Comparison of ENCODE assay signal across 21 cellular contexts in genomic region chr12:50635857-50636256, GRCh38.
"Had no signal": no experiment of that assay in that cellular context is flagged by ENCODE, and none has a peak within 500 bp of the region (broad histone marks: within the 10 kb centered on the region; RNA-seq: fewer than 3 reads in every experiment).

No MANE protein-coding gene starts in this region.

- H3K9me3 Mint-ChIP-seq: activated B cell treated with CpG ODN at 0.5 μM for 24 hours; activated naive CD8-positive, alpha-beta T cell treated with anti-CD3 and anti-CD28 coated beads, Interleukin-2, amount 10 ng/mL, durations not matched to agents 7 days and 5 days; naive thymus-derived CD8-positive, alpha-beta T cell; neural progenitor cell; stimulated activated naive B cell treated with anti-CD40 and anti-IgM and Interleukin-4, amounts not matched to agents 10 μg/mL and 1 μg/mL and 100 μg/mL, for 72 hours; T-helper 1 cell treated with Interleukin-12 subunit alpha and Interleukin-12 subunit beta and Interleukin-4 antibody, amounts not matched to agents 30 μg/mL and 1 μg/mL, for 36 hours; type B pancreatic cell had no signal

- ATAC-seq: naive thymus-derived CD8-positive, alpha-beta T cell; stimulated activated naive B cell treated with anti-CD40 and anti-IgM and Interleukin-4, amounts not matched to agents 10 μg/mL and 1 μg/mL and 100 μg/mL, for 72 hours had no signal

- H3K27me3 ChIP-seq: neural progenitor cell, sigmoid colon, testis had no signal

- H3K4me3 Mint-ChIP-seq: activated B cell treated with CpG ODN at 0.5 μM for 24 hours; activated naive CD8-positive, alpha-beta T cell treated with anti-CD3 and anti-CD28 coated beads, Interleukin-2, amount 10 ng/mL, durations not matched to agents 7 days and 5 days; naive thymus-derived CD8-positive, alpha-beta T cell; neural progenitor cell; stimulated activated naive B cell treated with anti-CD40 and anti-IgM and Interleukin-4, amounts not matched to agents 10 μg/mL and 1 μg/mL and 100 μg/mL, for 72 hours; T-helper 1 cell treated with Interleukin-12 subunit alpha and Interleukin-12 subunit beta and Interleukin-4 antibody, amounts not matched to agents 30 μg/mL and 1 μg/mL, for 36 hours; type B pancreatic cell had no signal

- H3K9me3 ChIP-seq: lower lobe of right lung, sigmoid colon, testis had no signal

- H3K4me3 ChIP-seq: lower lobe of right lung, neural progenitor cell, sigmoid colon, smooth muscle cell, testis had no signal

- H3K27me3 Mint-ChIP-seq: activated B cell treated with CpG ODN at 0.5 μM for 24 hours; activated naive CD8-positive, alpha-beta T cell treated with anti-CD3 and anti-CD28 coated beads, Interleukin-2, amount 10 ng/mL, durations not matched to agents 7 days and 5 days; brain; naive thymus-derived CD8-positive, alpha-beta T cell; stimulated activated naive B cell treated with anti-CD40 and anti-IgM and Interleukin-4, amounts not matched to agents 10 μg/mL and 1 μg/mL and 100 μg/mL, for 72 hours; type B pancreatic cell had no signal

- DNase-seq: activated B cell treated with CpG ODN at 0.5 μM for 24 hours; activated CD4-positive, alpha-beta T cell treated with anti-CD3 and anti-CD28 coated beads for 48 hours; activated naive CD8-positive, alpha-beta T cell treated with anti-CD3 and anti-CD28 coated beads, Interleukin-2, amount 10 ng/mL, durations not matched to agents 7 days and 5 days; activated T-cell treated with anti-CD3 and anti-CD28 coated beads, Interleukin-2, amount 50 U/mL, for 1 hour; dermis blood vessel endothelial cell; effector memory CD4-positive, alpha-beta T cell; foreskin melanocyte; kidney; lower lobe of right lung; naive thymus-derived CD8-positive, alpha-beta T cell; posterior cingulate gyrus; sigmoid colon; stimulated activated CD4-positive, alpha-beta T cell treated with anti-CD3 and anti-CD28 coated beads, Interleukin-15, amount 100 ng/mL, for 24 hours; stimulated activated naive B cell treated with anti-CD40 and anti-IgM and Interleukin-4, amounts not matched to agents 10 μg/mL and 1 μg/mL and 100 μg/mL, for 72 hours; T1000; testis had no signal

- H3K27ac Mint-ChIP-seq: activated naive CD8-positive, alpha-beta T cell treated with anti-CD3 and anti-CD28 coated beads, Interleukin-2, amount 10 ng/mL, durations not matched to agents 7 days and 5 days; T-helper 1 cell treated with Interleukin-12 subunit alpha and Interleukin-12 subunit beta and Interleukin-4 antibody, amounts not matched to agents 30 μg/mL and 1 μg/mL, for 36 hours; type B pancreatic cell had no signal

- H3K27ac ChIP-seq: lower lobe of right lung, neural progenitor cell, sigmoid colon, testis had no signal

- H3K4me1 ChIP-seq: testis had no signal
